Comparison of ENCODE assay signal across 21 cellular contexts in genomic region chr12:10310926-10311705, GRCh38. TPM values are rescaled to one million over a fixed set of nuclear protein-coding genes. Genes with fewer than 3 reads are reported as not detected.
DNase-seq lines count a peak whose midpoint lies in the region; ATAC-seq and TF ChIP-seq lines count a peak whose summit lies in the region.
"Had no signal": no experiment of that assay in that cellular context is flagged by ENCODE, and none has a peak within 500 bp of the region (broad histone marks: within the 10 kb centered on the region; RNA-seq: fewer than 3 reads in every experiment).

No MANE protein-coding gene starts in this region.

- H3K4me3 ChIP-seq in CD8-positive, alpha-beta memory T cell (ENCODE audit: low read length): no peak overlapping the region
- H3K4me3 ChIP-seq in mammary epithelial cell (replicated peaks in 1 of 3; ENCODE audit: insufficient read depth in 1 of 3, low read depth in 2 of 3, low read length in 3 of 3) (no peak overlapping the region), mononuclear cell (ENCODE audit: low read length) (peak overlapping the region; percentile 26)
- H3K4me3 ChIP-seq: body of pancreas, vagina had no signal

- H3K4me2 ChIP-seq in mammary epithelial cell (ENCODE audit: insufficient read depth, low read depth, low read length): no peak overlapping the region

- H3K27ac ChIP-seq in CD8-positive, alpha-beta memory T cell (ENCODE audit: low read depth, low read length): no peak overlapping the region
- H3K27ac ChIP-seq in mammary epithelial cell (ENCODE audit: insufficient read depth, low read depth, low read length): no peak overlapping the region
- H3K27ac ChIP-seq: body of pancreas, vagina had no signal

- H3K36me3 Mint-ChIP-seq in CD8-positive, alpha-beta memory T cell: peaks cover 4 to 51% (median 4%) of the 10 kb centered on the region in 3 donors
- H3K36me3 Mint-ChIP-seq: naive thymus-derived CD8-positive, alpha-beta T cell had no signal

- CTCF ChIA-PET in CD8-positive, alpha-beta memory T cell (lab: Charles Lee): interaction anchor here (2.5 kb wide), 1 partner anchor 75 kb away, joined by 8 read pairs; no protein-coding TSS in a partner anchor
- CTCF ChIA-PET in mammary epithelial cell (lab: Charles Lee; ENCODE audit: low non-redundant PET): no interaction called here

- no peak for TF ChIP-seq CTCF in mammary epithelial cell (conservative IDR thresholded peaks at IDR 0.05 in 1 of 2, IDR thresholded peaks at IDR 0.05 in 1 of 2; ENCODE audit: extremely low read depth in 1 of 2, insufficient read depth in 1 of 2, low read depth in 1 of 2, low read length in 2 of 2)

- dilution Hi-C loops in mammary epithelial cell (cut with HindIII; ENCODE audit: low sequenced_read_pairs): no loop called here

- no peaks in the 10 kb centered on the region for H3K79me2 ChIP-seq in mammary epithelial cell (ENCODE audit: insufficient read depth, low read length)

- H3K27me3 ChIP-seq in CD8-positive, alpha-beta memory T cell (ENCODE audit: insufficient read depth, low read length, poor library complexity, severe bottlenecking): no peaks in the 10 kb centered on the region
- H3K27me3 ChIP-seq in mammary epithelial cell (ENCODE audit: insufficient read depth, low read length) (no peaks in the 10 kb centered on the region), mononuclear cell (ENCODE audit: insufficient read depth, low read length) (no peaks in the 10 kb centered on the region)
- H3K27me3 ChIP-seq: body of pancreas, heart right ventricle, vagina had no signal

- no TSS peak for BruUV-seq in mammary epithelial cell (replicated peaks; lab: Mats Ljungman, UMichigan)

- no peak for ATAC-seq in HG03460 (IDR thresholded peaks at IDR 0.05; ENCODE audit: unreplicated experiment)
- ATAC-seq: activated T-helper 17 cell treated with anti-CD3 and anti-CD28 coated beads, Interleukin-2, amount 50 U/mL, for 72 hours; body of pancreas; naive thymus-derived CD8-positive, alpha-beta T cell had no signal

- no peak overlapping the region for H2AFZ ChIP-seq in mammary epithelial cell (ENCODE audit: low read depth, low read length)

- in situ Hi-C loops in mammary epithelial cell (cut with MboI; ENCODE audit: low sequenced_read_pairs in 2 of 2): no loop called here

- POLR2A ChIA-PET in CD8-positive, alpha-beta memory T cell (lab: Charles Lee): interaction anchor here (0.7 to 1.3 kb wide), 2 partner anchors 18 to 1376 kb away, joined by 4 to 5 read pairs; no protein-coding TSS in a partner anchor

- H3K4me1 ChIP-seq in CD8-positive, alpha-beta memory T cell (ENCODE audit: insufficient read depth, low read length): no peaks in the 10 kb centered on the region
- H3K4me1 ChIP-seq in mammary epithelial cell (ENCODE audit: insufficient read depth, low read length) (no peaks in the 10 kb centered on the region), mononuclear cell (ENCODE audit: insufficient read depth, low read length) (no peaks in the 10 kb centered on the region)
- H3K4me1 ChIP-seq: body of pancreas, vagina had no signal

- H3K27me3 Mint-ChIP-seq in CD8-positive, alpha-beta memory T cell: no peaks in the 10 kb centered on the region
- H3K27me3 Mint-ChIP-seq: naive thymus-derived CD8-positive, alpha-beta T cell had no signal

- H3K27ac Mint-ChIP-seq in CD8-positive, alpha-beta memory T cell: peak overlapping the region in 7 of 8 donors; percentile 46 to 86 (median 64)
- H3K27ac Mint-ChIP-seq: activated T-helper 17 cell treated with anti-CD3 and anti-CD28 coated beads, Interleukin-2, amount 50 U/mL, for 72 hours had no signal

- peak overlapping the region; percentile 76 to 93 (median 87) for H3K4me3 Mint-ChIP-seq in CD8-positive, alpha-beta memory T cell
- H3K4me3 Mint-ChIP-seq: activated T-helper 17 cell treated with anti-CD3 and anti-CD28 coated beads, Interleukin-2, amount 50 U/mL, for 72 hours had no signal

- H4K20me1 ChIP-seq in mammary epithelial cell (ENCODE audit: insufficient read depth, low read length): no peaks in the 10 kb centered on the region

- no peak for DNase-seq in CD8-positive, alpha-beta memory T cell
- DNase-seq in M059J (ENCODE audit: low read depth): peak; percentile 13
- peak; percentile 49 for DNase-seq in mammary epithelial cell
- no peak for DNase-seq in kidney glomerular epithelial cell (lab: John Stamatoyannopoulos, UW)
- no peak for DNase-seq in head of caudate nucleus
- DNase-seq: activated CD4-positive, alpha-beta T cell treated with anti-CD3 and anti-CD28 coated beads for 48 hours; body of pancreas; Calu3; KBM-7; naive thymus-derived CD8-positive, alpha-beta T cell; NCI-H1694; NCI-H524; retina; stimulated activated CD4-positive, alpha-beta T cell treated with anti-CD3 and anti-CD28 coated beads, Interleukin-4, amount 100 ng/mL, for 1 hour; T-helper 2 cell had no signal

- WGBS in mammary epithelial cell (ENCODE audit: low coverage, missing lambda C conversion rate): 27% methylated on average over 4 of the region's 4 CpGs

- peaks cover 32 to 66% (median 55%) of the 10 kb centered on the region in 3 donors for H3K4me1 Mint-ChIP-seq in CD8-positive, alpha-beta memory T cell
- H3K4me1 Mint-ChIP-seq: activated T-helper 17 cell treated with anti-CD3 and anti-CD28 coated beads, Interleukin-2, amount 50 U/mL, for 72 hours had no signal

- H3K9ac ChIP-seq in mammary epithelial cell (ENCODE audit: insufficient read depth, low read length): no peak overlapping the region

- H3K36me3 ChIP-seq in CD8-positive, alpha-beta memory T cell (ENCODE audit: insufficient read depth, low read length): no peaks in the 10 kb centered on the region
- no peaks in the 10 kb centered on the region for H3K36me3 ChIP-seq in mammary epithelial cell (ENCODE audit: insufficient read depth, low read length)
- H3K36me3 ChIP-seq: heart right ventricle, vagina had no signal

- H3K9me3 ChIP-seq in CD8-positive, alpha-beta memory T cell (ENCODE audit: low read length): no peaks in the 10 kb centered on the region
- H3K9me3 ChIP-seq in mammary epithelial cell (replicated peaks; ENCODE audit: insufficient read depth, low read length) (no peaks in the 10 kb centered on the region), mononuclear cell (ENCODE audit: low read depth, low read length) (no peaks in the 10 kb centered on the region)
- H3K9me3 ChIP-seq: body of pancreas, heart right ventricle, vagina had no signal

- intact Hi-C loops in mammary epithelial cell (cut with micrococcal nuclease): no loop called here
- intact Hi-C loops in head of caudate nucleus (cut with DNase I): no loop called here

- H3K9me3 Mint-ChIP-seq in CD8-positive, alpha-beta memory T cell: no peaks in the 10 kb centered on the region
- H3K9me3 Mint-ChIP-seq: activated T-helper 17 cell treated with anti-CD3 and anti-CD28 coated beads, Interleukin-2, amount 50 U/mL, for 72 hours; naive thymus-derived CD8-positive, alpha-beta T cell had no signal

RNA-seq across cellular contexts. Expression of gene KLRD1, which starts 3.4 kb away (rescaled TPM):
- 10 to 100 TPM; 65.4 to 70.1 TPM for total RNA-seq in CD8-positive, alpha-beta memory T cell
- 177 TPM for polyA plus RNA-seq in CD8-positive, alpha-beta memory T cell
- not detected in 2 replicates for total RNA-seq in M059J (2014; rRNA removed; shearing (Covaris generic))
- total RNA-seq in mammary epithelial cell (under 1 TPM in 1 of 2 donors, not detected in 1; 0.33 TPM), mononuclear cell (34.0 TPM)
- polyA plus RNA-seq in mammary epithelial cell: not detected
- not detected for polyA minus RNA-seq in mammary epithelial cell
- total RNA-seq: RPMI7951 had no signal

Comparison
In these comparisons a context has a peak if more than half of its experiments do, and no peak if none do; other contexts are left out.
1. DNase-seq: peak in M059J (single experiment) and mammary epithelial cell (single experiment); none in CD8-positive, alpha-beta memory T cell (0 of 5), kidney glomerular epithelial cell (single experiment) and head of caudate nucleus (0 of 42).
2. RNA of gene KLRD1, which starts 3.4 kb away (total RNA-seq): 65.4 to 70.1 TPM in CD8-positive, alpha-beta memory T cell and 34.0 TPM in mononuclear cell (single experiment); 0.33 TPM in mammary epithelial cell and not detected in M059J; every median in the first group is over 10 times any median in the second.